Comparison of ENCODE assay signal across 18 cellular contexts in genomic region chr10:14995964-14996565, GRCh38.
"Had no signal": no experiment of that assay in that cellular context is flagged by ENCODE, and none has a peak within 500 bp of the region (broad histone marks: within the 10 kb centered on the region; RNA-seq: fewer than 3 reads in every experiment).

No MANE protein-coding gene starts in this region.

- H3K36me3 ChIP-seq: suprapubic skin, upper lobe of left lung had no signal

- DNase-seq: activated CD4-positive, alpha-beta T cell treated with anti-CD3 and anti-CD28 coated beads for 4 hours; activated CD8-positive, alpha-beta memory T cell treated with anti-CD3 and anti-CD28 coated beads, Interleukin-2, amount 50 U/mL, for 4 hours; activated CD8-positive, alpha-beta T cell treated with anti-CD3 and anti-CD28 coated beads for 36 hours; activated naive CD4-positive, alpha-beta T cell; amniotic stem cell; dorsolateral prefrontal cortex; foreskin keratinocyte; head of caudate nucleus; islet precursor cell; left ventricle myocardium superior; right cardiac atrium; stimulated activated CD4-positive, alpha-beta T cell treated with anti-CD3 and anti-CD28 coated beads, Interleukin-2, amount 100 ng/mL, for 24 hours; stimulated activated naive CD4-positive, alpha-beta T cell had no signal

- H3K9me3 Mint-ChIP-seq: activated CD8-positive, alpha-beta T cell treated with anti-CD3 and anti-CD28 coated beads for 36 hours had no signal

- H3K9me3 ChIP-seq: suprapubic skin, upper lobe of left lung had no signal

- H3K27ac ChIP-seq: dorsolateral prefrontal cortex, foreskin keratinocyte, parathyroid adenoma, suprapubic skin, upper lobe of left lung had no signal

- H3K27ac Mint-ChIP-seq: activated CD8-positive, alpha-beta T cell treated with anti-CD3 and anti-CD28 coated beads for 36 hours had no signal

- H3K27me3 ChIP-seq: dorsolateral prefrontal cortex, foreskin keratinocyte, suprapubic skin, upper lobe of left lung had no signal

- H3K4me3 Mint-ChIP-seq: activated CD8-positive, alpha-beta T cell treated with anti-CD3 and anti-CD28 coated beads for 36 hours; neural crest cell had no signal

- ATAC-seq: activated CD8-positive, alpha-beta T cell treated with anti-CD3 and anti-CD28 coated beads for 36 hours; esophagus mucosa; foreskin keratinocyte; left ventricle myocardium superior; right cardiac atrium had no signal

- H3K4me3 ChIP-seq: suprapubic skin, upper lobe of left lung had no signal

- H3K4me1 ChIP-seq: foreskin keratinocyte, parathyroid adenoma, suprapubic skin, upper lobe of left lung had no signal
